ENCODE assay signal across 21 cellular contexts in the genomic region with DNA sequence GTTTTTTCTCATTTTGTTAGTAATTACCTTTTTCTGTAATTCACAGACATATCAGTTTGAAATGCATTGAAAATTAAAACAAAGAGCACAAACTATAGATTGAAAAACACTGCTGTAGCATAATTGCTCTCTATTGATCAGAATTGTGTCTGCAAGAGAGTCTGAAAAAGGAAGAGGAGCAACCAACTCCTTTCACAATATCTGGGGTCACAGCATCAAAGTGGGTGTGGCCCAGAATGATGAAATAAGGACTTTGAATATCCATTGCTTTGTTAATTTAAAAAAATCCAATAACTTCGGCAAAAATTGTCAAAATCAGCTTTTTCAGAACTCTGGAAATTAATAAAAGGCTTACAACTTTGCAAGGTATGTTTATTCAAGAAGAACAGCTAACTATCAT.
"Had no signal": no experiment of that assay in that cellular context is flagged by ENCODE, and none has a peak within 500 bp of the region (broad histone marks: within the 10 kb centered on the region; RNA-seq: fewer than 3 reads in every experiment).

No MANE protein-coding gene starts in this region.

- H3K27ac Mint-ChIP-seq: activated CD4-positive, alpha-beta memory T cell treated with anti-CD3 and anti-CD28 coated beads, Interleukin-2, amount 10 ng/mL, durations not matched to agents 7 days and 5 days; activated CD4-positive, alpha-beta T cell treated with anti-CD3 and anti-CD28 coated beads, Interleukin-2, amount 10 ng/mL, durations not matched to agents 7 days and 5 days; activated T-cell treated with anti-CD3 and anti-CD28 coated beads, Interleukin-2, amount 50 U/mL, for 24 hours; natural killer cell treated with Interleukin-12 subunit alpha and Interleukin-12 subunit beta and Interleukin-15 and Interleukin-18, amount 100 ng/mL, for 72 hours; stimulated activated naive B cell treated with anti-CD40 and anti-IgM and Interleukin-4, amounts not matched to agents 10 μg/mL and 1 μg/mL and 100 μg/mL, for 72 hours; WTC11 had no signal

- H3K4me1 Mint-ChIP-seq: activated CD4-positive, alpha-beta memory T cell treated with anti-CD3 and anti-CD28 coated beads, Interleukin-2, amount 10 ng/mL, durations not matched to agents 7 days and 5 days; activated CD4-positive, alpha-beta T cell treated with anti-CD3 and anti-CD28 coated beads, Interleukin-2, amount 10 ng/mL, durations not matched to agents 7 days and 5 days had no signal

- DNase-seq: activated CD4-positive, alpha-beta memory T cell treated with anti-CD3 and anti-CD28 coated beads, Interleukin-2, amount 10 ng/mL, durations not matched to agents 7 days and 5 days; activated CD4-positive, alpha-beta T cell treated with anti-CD3 and anti-CD28 coated beads for 1 hour; activated CD4-positive, alpha-beta T cell treated with anti-CD3 and anti-CD28 coated beads, Interleukin-2, amount 10 ng/mL, durations not matched to agents 7 days and 5 days; activated CD8-positive, alpha-beta memory T cell treated with anti-CD3 and anti-CD28 coated beads, Interleukin-2, amount 50 U/mL, for 48 hours; activated gamma-delta T cell treated with Interleukin-2 at 50 U/mL for 16 hours; activated naive CD4-positive, alpha-beta T cell treated with anti-CD3 and anti-CD28 coated beads, Interleukin-2, amount 50 U/mL, for 16 hours; activated T-cell treated with anti-CD3 and anti-CD28 coated beads, Interleukin-2, amount 50 U/mL, for 24 hours; amygdala; central memory CD4-positive, alpha-beta T cell; hippocampal formation; left colon; lower lobe of right lung; mesendoderm; posterior cingulate gyrus; right cardiac atrium; stimulated activated CD4-positive, alpha-beta T cell treated with anti-CD3 and anti-CD28 coated beads, Interleukin-15, amount 100 ng/mL, for 24 hours; stimulated activated CD4-positive, alpha-beta T cell treated with anti-CD3 and anti-CD28 coated beads, Interleukin-2, amount 100 ng/mL, for 24 hours; stimulated activated naive B cell treated with anti-CD40 and anti-IgM and Interleukin-4, amounts not matched to agents 10 μg/mL and 1 μg/mL and 100 μg/mL, for 72 hours; transverse colon had no signal

- ATAC-seq: left colon; lower lobe of right lung; natural killer cell treated with Interleukin-12 subunit alpha and Interleukin-12 subunit beta and Interleukin-15 and Interleukin-18, amount 100 ng/mL, for 72 hours; right cardiac atrium; stimulated activated naive B cell treated with anti-CD40 and anti-IgM and Interleukin-4, amounts not matched to agents 10 μg/mL and 1 μg/mL and 100 μg/mL, for 72 hours; WTC11 had no signal

- H3K9me3 ChIP-seq: lower lobe of right lung, transverse colon had no signal

- H3K4me3 Mint-ChIP-seq: activated CD4-positive, alpha-beta memory T cell treated with anti-CD3 and anti-CD28 coated beads, Interleukin-2, amount 10 ng/mL, durations not matched to agents 7 days and 5 days; activated CD4-positive, alpha-beta T cell treated with anti-CD3 and anti-CD28 coated beads, Interleukin-2, amount 10 ng/mL, durations not matched to agents 7 days and 5 days; activated T-cell treated with anti-CD3 and anti-CD28 coated beads, Interleukin-2, amount 50 U/mL, for 24 hours; natural killer cell treated with Interleukin-12 subunit alpha and Interleukin-12 subunit beta and Interleukin-15 and Interleukin-18, amount 100 ng/mL, for 72 hours; stimulated activated naive B cell treated with anti-CD40 and anti-IgM and Interleukin-4, amounts not matched to agents 10 μg/mL and 1 μg/mL and 100 μg/mL, for 72 hours; WTC11 had no signal
